Comparison of ENCODE assay signal across 8 cellular contexts in the genomic region with DNA sequence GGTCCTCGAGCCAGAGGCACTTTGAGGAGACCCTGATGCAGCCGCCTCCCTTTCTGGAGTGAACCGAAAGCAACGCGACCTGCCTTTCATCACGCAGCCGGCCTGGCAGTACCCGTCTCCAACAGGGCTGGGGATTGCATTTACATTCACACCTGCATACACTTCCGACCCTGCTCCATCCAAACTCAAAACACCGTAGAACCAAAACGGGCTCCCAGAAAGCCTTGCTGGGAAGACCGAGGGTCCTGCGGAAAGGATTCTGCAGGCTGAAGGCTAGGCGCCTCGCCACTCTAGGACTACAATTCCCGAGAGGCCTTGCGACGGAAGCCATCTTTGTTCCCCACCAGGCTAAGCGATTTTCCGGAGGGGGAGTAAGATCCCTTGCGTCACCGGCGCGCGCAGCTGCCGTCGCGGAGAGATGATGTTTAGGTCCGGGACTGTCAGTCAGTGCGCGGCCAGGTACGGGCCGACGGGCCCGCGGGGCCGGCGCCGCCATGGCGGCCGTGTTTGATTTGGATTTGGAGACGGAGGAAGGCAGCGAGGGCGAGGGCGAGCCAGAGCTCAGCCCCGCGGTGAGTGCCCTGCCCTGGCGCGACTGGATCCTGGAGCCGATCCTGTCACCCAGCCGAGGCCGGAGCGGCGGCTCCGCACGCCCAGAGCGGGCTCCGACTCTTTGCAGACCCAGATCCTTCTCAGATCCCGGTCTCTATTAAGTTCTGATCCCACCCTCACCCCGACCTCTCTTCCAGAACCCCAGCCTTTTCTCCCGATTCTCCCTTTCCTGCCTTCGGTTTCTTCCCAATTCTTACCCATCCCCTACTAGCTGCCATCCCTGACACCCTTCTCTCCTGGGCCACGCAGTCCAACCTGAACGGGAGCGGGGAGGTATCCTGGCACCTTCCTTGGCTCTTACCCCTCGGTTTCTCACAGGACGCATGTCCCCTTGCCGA. TPM values are rescaled to one million over a fixed set of nuclear protein-coding genes. Genes with fewer than 3 reads are reported as not detected.
DNase-seq lines count a peak whose midpoint lies in the region; ATAC-seq and TF ChIP-seq lines count a peak whose summit lies in the region.

RPS6KB2 (plus strand) TSS at position 443 of the 950 bp plus-strand sequence; CDS start at position 495, 52 bp downstream.

- no peak for TF ChIP-seq CTCF in BE2C (IDR thresholded peaks at IDR 0.05; ENCODE audit: low read depth, low read length)

- peak within 1 kb of the TSS; percentile 99 for H3K4me3 ChIP-seq in BE2C (ENCODE audit: low read depth, low read length)

- H3K27me3 ChIP-seq in BE2C: no peaks in the 10 kb centered on the region

- no peaks in the 10 kb centered on the region for H3K9me3 ChIP-seq in BE2C

- peak; percentile 98 for DNase-seq in BE2C
- DNase-seq in NCI-H748 (lab: John Stamatoyannopoulos, UW; ENCODE audit: unreplicated experiment): peak; percentile 98
- DNase-seq in activated CD4-positive, alpha-beta T cell treated with anti-CD3 and anti-CD28 coated beads, Interleukin-2, amount 50 U/mL, for 1 hour: peak; percentile 100
- DNase-seq in dedifferentiated amniotic fluid mesenchymal stem cell (ENCODE audit: extremely low spot score): peak; percentile 97
- peak; percentile 99 for DNase-seq in left kidney (ENCODE audit: low read depth, low spot score)
- DNase-seq in stimulated activated CD4-positive, alpha-beta T cell treated with anti-CD3 and anti-CD28 coated beads, Interleukin-2, amount 100 ng/mL, for 24 hours: peak; percentile 100

- ATAC-seq in GM19324 (IDR thresholded peaks at IDR 0.05; ENCODE audit: low FRiP score, unreplicated experiment) (peak; percentile 92), HG03520 (IDR thresholded peaks at IDR 0.05; ENCODE audit: unreplicated experiment) (peak; percentile 69)

- H3K36me3 ChIP-seq in BE2C: peaks cover 26% of the 10 kb centered on the region

- peaks cover 4% of the 10 kb centered on the region; the same call in 1 of the 2 replicates for H3K4me1 ChIP-seq in BE2C

RNA-seq across cellular contexts. Expression of gene RPS6KB2, which starts in this region (rescaled TPM):
- 292 TPM for polyA plus RNA-seq in BE2C (2012; ENCODE audit: insufficient read depth, insufficient read length, low read depth)

Comparison
In these comparisons a context has a peak if more than half of its experiments do, and no peak if none do; other contexts are left out.
1. Peak in every context shown above with its lines: DNase-seq, ATAC-seq and H3K4me3 ChIP-seq.